ENCODE assay signal across 15 cellular contexts in the genomic region with DNA sequence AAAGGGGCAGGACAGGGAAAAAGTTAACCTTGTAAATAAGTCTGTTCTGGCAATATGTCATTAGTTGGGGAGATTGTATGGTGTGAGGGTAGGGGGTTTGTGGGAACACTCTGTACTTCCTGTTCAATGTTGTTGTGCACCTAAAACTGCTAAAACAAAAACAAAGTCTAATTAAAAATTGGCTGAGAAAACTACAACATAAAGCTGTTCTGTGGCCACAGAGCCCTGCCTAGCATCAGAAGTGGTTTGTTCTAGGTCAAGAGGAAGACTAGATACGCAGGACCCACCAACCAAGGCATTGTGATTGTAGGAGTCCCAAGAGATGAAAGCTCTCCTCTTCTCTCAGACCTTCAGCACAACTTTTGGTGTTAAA.
DNase-seq lines count a peak whose midpoint lies in the region; ATAC-seq and TF ChIP-seq lines count a peak whose summit lies in the region.
"Had no signal": no experiment of that assay in that cellular context is flagged by ENCODE, and none has a peak within 500 bp of the region (broad histone marks: within the 10 kb centered on the region; RNA-seq: fewer than 3 reads in every experiment).

No MANE protein-coding gene starts in this region.

- H3K27ac ChIP-seq in smooth muscle cell (ENCODE audit: low read depth) = peak overlapping the region; percentile 91
- H3K27ac ChIP-seq: parathyroid adenoma, WERI-Rb-1 had no signal

- ATAC-seq in effector memory CD8-positive, alpha-beta T cell (replicated peaks) = peak; percentile 76
- ATAC-seq: left lobe of liver had no signal

- H3K9me3 ChIP-seq in smooth muscle cell (replicated peaks; ENCODE audit: low read depth) (no peaks in the 10 kb centered on the region), HAP-1 (no peaks in the 10 kb centered on the region)

- H3K4me3 ChIP-seq in smooth muscle cell (no peak overlapping the region), HAP-1 (no peak overlapping the region)
- H3K4me3 ChIP-seq: skin epidermis had no signal

- H3K36me3 ChIP-seq in smooth muscle cell (ENCODE audit: low read depth) (no peaks in the 10 kb centered on the region), HAP-1 (replicated peaks) (no peaks in the 10 kb centered on the region)
- H3K36me3 ChIP-seq: WERI-Rb-1 had no signal

- H3K4me3 Mint-ChIP-seq in activated T-cell treated with anti-CD3 and anti-CD28 coated beads, Interleukin-2, amount 50 U/mL, for 24 hours = peak overlapping the region; percentile 74
- H3K4me3 Mint-ChIP-seq in activated CD4-positive, alpha-beta memory T cell treated with anti-CD3 and anti-CD28 coated beads for 36 hours = peak overlapping the region; percentile 68
- peak overlapping the region; percentile 57 to 75 for H3K4me3 Mint-ChIP-seq in effector memory CD8-positive, alpha-beta T cell

- no peaks in the 10 kb centered on the region for H3K79me2 ChIP-seq in smooth muscle cell (ENCODE audit: low read depth)
- H3K79me2 ChIP-seq: parathyroid adenoma had no signal

- H3K9ac ChIP-seq in smooth muscle cell (ENCODE audit: low read depth) = peak overlapping the region; percentile 50
- H3K9ac ChIP-seq: parathyroid adenoma had no signal

- no peaks in the 10 kb centered on the region for H4K20me1 ChIP-seq in smooth muscle cell (ENCODE audit: low read depth)

- CTCF ChIA-PET in activated CD4-positive, alpha-beta memory T cell treated with anti-CD3 and anti-CD28 coated beads for 36 hours (lab: Charles Lee) = interaction anchor here (0.6 to 2.1 kb wide), 4 partner anchors 21 to 719 kb away, joined by 3 to 9 read pairs (median 5); no protein-coding TSS in a partner anchor

- H2AFZ ChIP-seq in smooth muscle cell (ENCODE audit: low read depth) = peak overlapping the region; percentile 75
- H2AFZ ChIP-seq: parathyroid adenoma had no signal

- in situ Hi-C loops in HAP-1 (cut with MboI; ENCODE audit: low sequenced_read_pairs) = no loop called here

- 79% methylated on average over 1 of the region's 1 CpG for WGBS in smooth muscle cell (ENCODE audit: low lambda C conversion rate)

- no peak for TF ChIP-seq CTCF in smooth muscle cell (IDR thresholded peaks at IDR 0.05; ENCODE audit: borderline replicate concordance, insufficient read depth, poor library complexity, severe bottlenecking)

- H3K4me2 ChIP-seq in smooth muscle cell = peak overlapping the region; percentile 75

- no peak for DNase-seq in activated T-cell treated with anti-CD3 and anti-CD28 coated beads, Interleukin-2, amount 50 U/mL, for 24 hours
- DNase-seq in activated T-cell treated with anti-CD3 and anti-CD28 coated beads for 4 hours (no peak), smooth muscle cell (lab: John Stamatoyannopoulos, UW; ENCODE audit: unreplicated experiment) (no peak), HuH-7 (ENCODE audit: low spot score) (no peak), HAP-1 (ENCODE audit: low spot score in 2 of 2) (no peak), cortex of kidney (lab: John Stamatoyannopoulos, UW) (no peak)
- DNase-seq in activated CD4-positive, alpha-beta memory T cell treated with anti-CD3 and anti-CD28 coated beads for 36 hours = no peak
- DNase-seq in effector memory CD8-positive, alpha-beta T cell = peak in 2 of 3 experiments; percentile 10 to 23
- DNase-seq: cerebellar nuclear complex, foreskin melanocyte, WERI-Rb-1 had no signal

- H3K4me1 ChIP-seq in smooth muscle cell (ENCODE audit: low read depth) (no peaks in the 10 kb centered on the region), HAP-1 (no peaks in the 10 kb centered on the region)
- H3K4me1 ChIP-seq: parathyroid adenoma had no signal

- intact Hi-C loops in activated CD4-positive, alpha-beta memory T cell treated with anti-CD3 and anti-CD28 coated beads for 36 hours (cut with micrococcal nuclease) = loop anchor here (1.0 kb wide), 4 partner anchors 9 to 21 kb away; no protein-coding TSS in a partner anchor

- peak overlapping the region; percentile 96 for H3K27ac Mint-ChIP-seq in activated T-cell treated with anti-CD3 and anti-CD28 coated beads, Interleukin-2, amount 50 U/mL, for 24 hours
- peak overlapping the region; percentile 83 for H3K27ac Mint-ChIP-seq in activated CD4-positive, alpha-beta memory T cell treated with anti-CD3 and anti-CD28 coated beads for 36 hours
- H3K27ac Mint-ChIP-seq in effector memory CD8-positive, alpha-beta T cell = peak overlapping the region; percentile 92 to 97

- POLR2A ChIA-PET in activated CD4-positive, alpha-beta memory T cell treated with anti-CD3 and anti-CD28 coated beads for 36 hours (lab: Charles Lee) = interaction anchor here (1.1 kb wide), 1 partner anchor 21 kb away, joined by 4 read pairs; no protein-coding TSS in a partner anchor

- peaks cover 15% of the 10 kb centered on the region for H3F3A ChIP-seq in smooth muscle cell (ENCODE audit: low read depth)

- H3K4me1 Mint-ChIP-seq in activated T-cell treated with anti-CD3 and anti-CD28 coated beads, Interleukin-2, amount 50 U/mL, for 24 hours (ENCODE audit: low read depth) = peaks cover 60% of the 10 kb centered on the region
- peaks cover 45% of the 10 kb centered on the region for H3K4me1 Mint-ChIP-seq in activated CD4-positive, alpha-beta memory T cell treated with anti-CD3 and anti-CD28 coated beads for 36 hours (ENCODE audit: low read depth)
- H3K4me1 Mint-ChIP-seq in effector memory CD8-positive, alpha-beta T cell (ENCODE audit: low read depth in 2 of 2) = peaks cover 38 to 48% of the 10 kb centered on the region in 2 donors

- H3K27me3 ChIP-seq in smooth muscle cell (ENCODE audit: low read depth) (no peaks in the 10 kb centered on the region), HAP-1 (ENCODE audit: low read depth) (peaks cover 7% of the 10 kb centered on the region; the same call in 1 of the 2 replicates)

- H3K36me3 Mint-ChIP-seq in activated T-cell treated with anti-CD3 and anti-CD28 coated beads, Interleukin-2, amount 50 U/mL, for 24 hours (ENCODE audit: low read depth) = peaks cover 12% of the 10 kb centered on the region
- peaks cover 3% of the 10 kb centered on the region for H3K36me3 Mint-ChIP-seq in activated CD4-positive, alpha-beta memory T cell treated with anti-CD3 and anti-CD28 coated beads for 36 hours
- peaks cover 4% of the 10 kb centered on the region for H3K36me3 Mint-ChIP-seq in effector memory CD8-positive, alpha-beta T cell (ENCODE audit: insufficient read depth)

- no peaks in the 10 kb centered on the region for H3K27me3 Mint-ChIP-seq in activated T-cell treated with anti-CD3 and anti-CD28 coated beads, Interleukin-2, amount 50 U/mL, for 24 hours
- H3K27me3 Mint-ChIP-seq in activated CD4-positive, alpha-beta memory T cell treated with anti-CD3 and anti-CD28 coated beads for 36 hours = no peaks in the 10 kb centered on the region
- H3K27me3 Mint-ChIP-seq in effector memory CD8-positive, alpha-beta T cell = no peaks in the 10 kb centered on the region
- H3K27me3 Mint-ChIP-seq: IgD-negative memory B cell had no signal

- H3K9me3 Mint-ChIP-seq in activated T-cell treated with anti-CD3 and anti-CD28 coated beads, Interleukin-2, amount 50 U/mL, for 24 hours = peaks cover 3% of the 10 kb centered on the region
- no peaks in the 10 kb centered on the region for H3K9me3 Mint-ChIP-seq in activated CD4-positive, alpha-beta memory T cell treated with anti-CD3 and anti-CD28 coated beads for 36 hours
- H3K9me3 Mint-ChIP-seq in effector memory CD8-positive, alpha-beta T cell = no peaks in the 10 kb centered on the region
- H3K9me3 Mint-ChIP-seq: IgD-negative memory B cell had no signal

Comparison
In these comparisons a context has a peak if more than half of its experiments do, and no peak if none do; other contexts are left out.
1. DNase-seq: peak in effector memory CD8-positive, alpha-beta T cell (2 of 3); none in activated T-cell treated with anti-CD3 and anti-CD28 coated beads, Interleukin-2, amount 50 U/mL, for 24 hours (single experiment), activated T-cell treated with anti-CD3 and anti-CD28 coated beads for 4 hours (single experiment), activated CD4-positive, alpha-beta memory T cell treated with anti-CD3 and anti-CD28 coated beads for 36 hours (single experiment), smooth muscle cell (single experiment), HuH-7 (single experiment), HAP-1 (0 of 2) and cortex of kidney (single experiment).
2. Peak in every context shown above with its lines, with median percentiles within 50 percentile points of each other: H3K27ac Mint-ChIP-seq and H3K4me3 Mint-ChIP-seq.